ENCODE assay signal across 1 cellular context in the genomic region with DNA sequence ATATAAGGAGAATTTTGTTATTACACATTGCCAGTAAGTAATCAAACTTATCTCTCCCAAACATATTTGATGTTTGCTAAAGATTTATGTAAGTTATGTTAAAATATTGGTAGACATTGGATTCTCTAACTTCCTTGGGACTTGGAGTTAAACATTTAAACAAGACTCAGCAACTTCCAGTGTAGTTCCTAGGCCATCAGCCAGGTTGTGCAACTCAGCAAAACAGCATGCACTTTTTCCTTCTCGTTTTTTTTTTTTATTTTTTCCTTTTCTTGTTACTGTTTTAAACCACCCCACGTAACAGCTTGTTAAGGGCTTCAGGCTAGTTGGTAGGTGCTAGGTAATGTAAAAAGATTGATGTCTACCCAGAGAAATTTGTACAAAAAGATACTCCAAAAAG.
TF ChIP-seq lines count a peak whose summit lies in the region.

No MANE protein-coding gene starts in this region.

TF ChIP-seq in SK-N-SH, 30 proteins besides CTCF, POLR2A, EP300 and RAD21 (continued from another document):
- TF ChIP-seq, protein P1, sequence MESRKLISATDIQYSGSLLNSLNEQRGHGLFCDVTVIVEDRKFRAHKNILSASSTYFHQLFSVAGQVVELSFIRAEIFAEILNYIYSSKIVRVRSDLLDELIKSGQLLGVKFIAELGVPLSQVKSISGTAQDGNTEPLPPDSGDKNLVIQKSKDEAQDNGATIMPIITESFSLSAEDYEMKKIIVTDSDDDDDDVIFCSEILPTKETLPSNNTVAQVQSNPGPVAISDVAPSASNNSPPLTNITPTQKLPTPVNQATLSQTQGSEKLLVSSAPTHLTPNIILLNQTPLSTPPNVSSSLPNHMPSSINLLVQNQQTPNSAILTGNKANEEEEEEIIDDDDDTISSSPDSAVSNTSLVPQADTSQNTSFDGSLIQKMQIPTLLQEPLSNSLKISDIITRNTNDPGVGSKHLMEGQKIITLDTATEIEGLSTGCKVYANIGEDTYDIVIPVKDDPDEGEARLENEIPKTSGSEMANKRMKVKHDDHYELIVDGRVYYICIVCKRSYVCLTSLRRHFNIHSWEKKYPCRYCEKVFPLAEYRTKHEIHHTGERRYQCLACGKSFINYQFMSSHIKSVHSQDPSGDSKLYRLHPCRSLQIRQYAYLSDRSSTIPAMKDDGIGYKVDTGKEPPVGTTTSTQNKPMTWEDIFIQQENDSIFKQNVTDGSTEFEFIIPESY (IDR thresholded peaks at IDR 0.05; ENCODE audit: borderline replicate concordance, low read depth) = no peak
- TF ChIP-seq FOXM1 (IDR thresholded peaks at IDR 0.05; ENCODE audit: low read depth) = no peak
- TF ChIP-seq POLR2AphosphoS5 (IDR thresholded peaks at IDR 0.05; ENCODE audit: low read depth, low read length) = no peak
- TF ChIP-seq RCOR1 (IDR thresholded peaks at IDR 0.05; ENCODE audit: low read length) = no peak
